In the genomic region with DNA sequence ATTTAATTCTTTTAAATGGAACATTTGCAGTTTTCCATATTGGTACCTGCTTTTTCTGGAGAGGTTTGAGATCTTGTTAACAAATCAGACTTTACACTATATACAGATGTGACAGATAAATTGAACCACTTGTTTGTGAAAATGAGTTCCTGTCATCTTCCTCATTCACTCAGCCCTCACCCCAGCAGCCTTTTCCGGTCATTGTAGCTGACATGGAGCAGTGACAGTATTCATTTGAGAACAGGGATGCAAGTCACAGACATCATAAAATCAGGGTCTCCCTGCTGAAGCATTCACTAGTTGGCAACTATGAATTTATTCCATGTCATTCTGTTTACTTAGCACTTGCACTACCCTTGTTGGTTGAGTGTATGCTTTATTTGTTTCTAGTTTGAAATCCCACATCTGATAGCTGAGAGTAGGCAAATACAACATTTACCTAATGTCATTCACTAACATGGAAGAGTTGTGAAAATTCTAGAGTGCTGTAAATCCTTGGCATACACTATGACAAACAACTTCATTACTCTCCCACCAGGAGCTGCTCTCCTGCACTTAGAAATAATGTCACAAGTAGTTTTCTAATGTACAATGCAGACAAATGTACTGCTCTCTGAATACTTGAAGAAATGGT, we compare ENCODE assay signal across 22 cellular contexts.
A peak's percentile ranks its signal among the peaks of the same experiment; 100 is the strongest.
DNase-seq lines count a peak whose midpoint lies in the region; ATAC-seq and TF ChIP-seq lines count a peak whose summit lies in the region.
"Had no signal": no experiment of that assay in that cellular context is flagged by ENCODE, and none has a peak within 500 bp of the region (broad histone marks: within the 10 kb centered on the region; RNA-seq: fewer than 3 reads in every experiment).

No MANE protein-coding gene starts in this region.

- no peak overlapping the region for H3K27ac Mint-ChIP-seq in chondrocyte (ENCODE audit: unreplicated experiment)
- H3K27ac Mint-ChIP-seq: CD4-positive, CD25-positive, alpha-beta regulatory T cell; T-helper 17 cell had no signal

- no peak overlapping the region for H3K4me3 Mint-ChIP-seq in chondrocyte (ENCODE audit: unreplicated experiment)
- H3K4me3 Mint-ChIP-seq: CD4-positive, CD25-positive, alpha-beta regulatory T cell; T-helper 17 cell had no signal

- H3K27me3 Mint-ChIP-seq in chondrocyte (ENCODE audit: low read depth), result peaks cover 23% of the 10 kb centered on the region
- H3K27me3 Mint-ChIP-seq: CD4-positive, CD25-positive, alpha-beta regulatory T cell had no signal

- DNase-seq in NCI-H2029 treated with DMSO at 0.1 percent for 48 hours (lab: John Stamatoyannopoulos, UW) (peak; percentile 17), NCI-H2029 (lab: John Stamatoyannopoulos, UW) (no peak), DMS153 (lab: John Stamatoyannopoulos, UW) (peak; percentile 75), NCI-H69 (lab: John Stamatoyannopoulos, UW) (peak; percentile 3), substantia nigra (lab: John Stamatoyannopoulos, UW) (no peak), chondrocyte (ENCODE audit: low spot score) (no peak)
- DNase-seq: CD4-positive, CD25-positive, alpha-beta regulatory T cell; DMS79 treated with DMSO at 0.1 percent for 48 hours; GM23248; H7; NCI-H1048; NCI-H1436; NCI-H187; NCI-H2227 treated with DMSO at 0.1 percent for 48 hours; NK-92 treated with Interleukin-12 subunit alpha and Interleukin-12 subunit beta, amount 100 ng/mL, for 24 hours; PC-9; SJCRH30; T-helper 17 cell had no signal

- ATAC-seq in GM21381 (IDR thresholded peaks at IDR 0.05; ENCODE audit: unreplicated experiment), result no peak
- ATAC-seq: Right ventricle myocardium inferior, SK-N-SH treated with all-trans-retinoic acid at 6 μM for 48 hours, T-helper 17 cell had no signal

- TF ChIP-seq CTCF in chondrocyte (IDR thresholded peaks at IDR 0.05), result no peak

- H3K4me1 Mint-ChIP-seq in chondrocyte (ENCODE audit: low read depth), result no peaks in the 10 kb centered on the region
- H3K4me1 Mint-ChIP-seq: CD4-positive, CD25-positive, alpha-beta regulatory T cell had no signal

- peak overlapping the region; percentile 59 for H3K27ac ChIP-seq in substantia nigra (ENCODE audit: low read depth, low read length, poor library complexity, severe bottlenecking)
- H3K27ac ChIP-seq: BLaER1, GM23248, PC-9, SJCRH30 had no signal

- no peaks in the 10 kb centered on the region for H3K9me3 Mint-ChIP-seq in chondrocyte (ENCODE audit: low read depth)

- no peaks in the 10 kb centered on the region for H3K36me3 Mint-ChIP-seq in chondrocyte (ENCODE audit: low read depth)
- H3K36me3 Mint-ChIP-seq: CD4-positive, CD25-positive, alpha-beta regulatory T cell had no signal

Comparison
In these comparisons a context has a peak if more than half of its experiments do, and no peak if none do; other contexts are left out.
1. DNase-seq: peak in NCI-H2029 treated with DMSO at 0.1 percent for 48 hours (single experiment), DMS153 (single experiment) and NCI-H69 (single experiment); none in NCI-H2029 (single experiment), substantia nigra (0 of 49) and chondrocyte (single experiment).